ENCODE assay signal across 1 cellular context in genomic region chr2:172375247-172375646, GRCh38.
TF ChIP-seq lines count a peak whose summit lies in the region.

No MANE protein-coding gene starts in this region.

TF ChIP-seq in GM23338, 12 proteins besides CTCF, POLR2A, EP300 and RAD21 (continued from another document):
- TF ChIP-seq ZNF462 (CRISPR knock-in tag; IDR thresholded peaks at IDR 0.05) (no peak), EZH2phosphoT487 (IDR thresholded peaks at IDR 0.05; ENCODE audit: unreplicated experiment) (no peak), ETS1 (IDR thresholded peaks at IDR 0.05) (no peak), ZNF331 (CRISPR knock-in tag; IDR thresholded peaks at IDR 0.05; ENCODE audit: low read depth) (no peak), REST (IDR thresholded peaks at IDR 0.05; ENCODE audit: unreplicated experiment) (no peak), POLR2AphosphoS5 (IDR thresholded peaks at IDR 0.05; ENCODE audit: low read depth) (no peak), EZH2 (IDR thresholded peaks at IDR 0.05; ENCODE audit: low read depth, unreplicated experiment) (no peak), STAT1 (IDR thresholded peaks at IDR 0.05; ENCODE audit: unreplicated experiment) (no peak)
